17 cellular contexts compared by ENCODE assay signal in genomic region chr5:34608368-34608767, GRCh38. TPM values are rescaled to one million over a fixed set of nuclear protein-coding genes. Genes with fewer than 3 reads are reported as not detected.
A peak's percentile ranks its signal among the peaks of the same experiment; 100 is the strongest.
DNase-seq lines count a peak whose midpoint lies in the region; TF ChIP-seq lines count a peak whose summit lies in the region.
"Had no signal": no experiment of that assay in that cellular context is flagged by ENCODE, and none has a peak within 500 bp of the region (broad histone marks: within the 10 kb centered on the region; RNA-seq: fewer than 3 reads in every experiment).

No MANE protein-coding gene starts in this region.

- no peaks in the 10 kb centered on the region for H4K20me1 ChIP-seq in fibroblast of lung (ENCODE audit: control insufficient read depth, extremely low read depth, insufficient read depth, low read length)

- H3K4me3 ChIP-seq in HEK293 (ENCODE audit: low read depth, low read length) = no peak overlapping the region
- H3K4me3 ChIP-seq in fibroblast of lung (replicated peaks in 1 of 4; ENCODE audit: control extremely low read depth in 1 of 4, insufficient read depth in 1 of 4, low read depth in 3 of 4, low read length in 4 of 4) = no peak overlapping the region
- H3K4me3 ChIP-seq in skeletal muscle tissue (ENCODE audit: low read length in 3 of 3) = no peak overlapping the region
- H3K4me3 ChIP-seq: MG63 had no signal

- H3K4me1 ChIP-seq in HEK293 (ENCODE audit: control insufficient read depth, insufficient read depth, low read length) = peaks cover 26% of the 10 kb centered on the region
- peaks cover 18% of the 10 kb centered on the region for H3K4me1 ChIP-seq in fibroblast of lung (ENCODE audit: control insufficient read depth, extremely low read depth, insufficient read depth, low read length)
- H3K4me1 ChIP-seq in skeletal muscle tissue (ENCODE audit: control insufficient read depth in 3 of 3, insufficient read depth in 3 of 3, low read length in 3 of 3) = peaks cover 0 to 4% (median 0%) of the 10 kb centered on the region in 3 donors

- CTCF ChIA-PET in HEK293 (lab: Yijun Ruan, JAX) = interaction anchor here (1.4 kb wide), 1 partner anchor 10 kb away, joined by 3 read pairs; no protein-coding TSS in a partner anchor

- no peaks in the 10 kb centered on the region for H3K79me2 ChIP-seq in fibroblast of lung (ENCODE audit: control insufficient read depth, insufficient read depth, low read length)

- TF ChIP-seq CTCF in HEK293 (tag by site-specific recombination; IDR thresholded peaks at IDR 0.05) (peak; percentile 15; the same call in 1 of the 2 replicates), fibroblast of lung (conservative IDR thresholded peaks at IDR 0.05 in 1 of 2, IDR thresholded peaks at IDR 0.05 in 1 of 2; ENCODE audit: low read depth in 1 of 2, low read length in 2 of 2) (no peak)

- POLR2A ChIA-PET in HEK293 (lab: Yijun Ruan, JAX) = interaction anchor here (0.8 kb wide), 1 partner anchor 307 kb away, joined by 3 read pairs; the partner anchor contains the start of genes BRIX1 and RAD1

- H3K4me2 ChIP-seq in fibroblast of lung (ENCODE audit: extremely low read depth, insufficient read depth, low read length) = peak overlapping the region; percentile 51

- H3K27ac ChIP-seq in HEK293 (ENCODE audit: extremely low read depth, low read depth, low read length) (peak overlapping the region; percentile 58; the same call in 1 of the 2 replicates), angular gyrus (ENCODE audit: low read depth, low read length) (peak overlapping the region; percentile 18), fibroblast of lung (ENCODE audit: insufficient read depth, low read length) (peak overlapping the region; percentile 81), skeletal muscle tissue (ENCODE audit: low read depth, low read length) (peak overlapping the region; percentile 57)

- H3K9me3 ChIP-seq in HEK293 (ENCODE audit: control insufficient read depth, insufficient read depth, low read depth, low read length) = no peaks in the 10 kb centered on the region
- H3K9me3 ChIP-seq in fibroblast of lung (ENCODE audit: control insufficient read depth, insufficient read depth, low read depth, low read length) = no peaks in the 10 kb centered on the region
- no peaks in the 10 kb centered on the region for H3K9me3 ChIP-seq in skeletal muscle tissue (ENCODE audit: control insufficient read depth in 3 of 3, low read length in 3 of 3)
- H3K9me3 ChIP-seq: MG63 had no signal

- H3K36me3 ChIP-seq in HEK293 (ENCODE audit: control insufficient read depth in 2 of 2, insufficient read depth in 1 of 2, low read length in 2 of 2) = no peaks in the 10 kb centered on the region
- no peaks in the 10 kb centered on the region for H3K36me3 ChIP-seq in fibroblast of lung (ENCODE audit: control insufficient read depth, insufficient read depth, low read length)
- H3K36me3 ChIP-seq in skeletal muscle tissue (ENCODE audit: control insufficient read depth in 3 of 3, insufficient read depth in 3 of 3, low read length in 3 of 3) = no peaks in the 10 kb centered on the region
- H3K36me3 ChIP-seq: MG63 had no signal

- no peak overlapping the region for H2AFZ ChIP-seq in fibroblast of lung (ENCODE audit: low read length)

- no peak for DNase-seq in fibroblast of lung (ENCODE audit: low read depth in 2 of 2)
- DNase-seq in NCI-H1105 treated with DMSO at 0.1 percent for 48 hours (lab: John Stamatoyannopoulos, UW) = no peak
- no peak for DNase-seq in DMS79 treated with DMSO at 0.1 percent for 48 hours (lab: John Stamatoyannopoulos, UW)
- no peak for DNase-seq in amygdala (lab: John Stamatoyannopoulos, UW)
- no peak for DNase-seq in foreskin melanocyte
- DNase-seq: activated CD4-positive, alpha-beta T cell treated with anti-CD3 and anti-CD28 coated beads, Interleukin-2, amount 10 ng/mL, durations not matched to agents 7 days and 5 days; activated CD8-positive, alpha-beta memory T cell treated with anti-CD3 and anti-CD28 coated beads, Interleukin-2, amount 50 U/mL, for 48 hours; activated effector memory CD4-positive, alpha-beta T cell treated with anti-CD3 and anti-CD28 coated beads, Interleukin-2, amount 50 U/mL, for 16 hours; CD8-positive, alpha-beta T cell; glutamatergic neuron; immature natural killer cell; NCI-H82; stimulated activated CD4-positive, alpha-beta T cell treated with anti-CD3 and anti-CD28 coated beads, Interleukin-15, amount 100 ng/mL, for 24 hours had no signal

- H3K9ac ChIP-seq in fibroblast of lung (ENCODE audit: insufficient read depth, low read length) = no peak overlapping the region
- H3K9ac ChIP-seq in skeletal muscle tissue (ENCODE audit: low read depth in 1 of 3, low read length in 3 of 3) = no peak overlapping the region

- no peaks in the 10 kb centered on the region for H3K27me3 ChIP-seq in fibroblast of lung (ENCODE audit: control insufficient read depth, insufficient read depth, low read length)
- no peaks in the 10 kb centered on the region for H3K27me3 ChIP-seq in skeletal muscle tissue (ENCODE audit: control insufficient read depth in 3 of 3, insufficient read depth in 3 of 3, low read length in 3 of 3)
- H3K27me3 ChIP-seq: MG63 had no signal

TF ChIP-seq in HEK293, 187 proteins besides CTCF, POLR2A, EP300 and RAD21:
- TF ChIP-seq, protein P1, sequence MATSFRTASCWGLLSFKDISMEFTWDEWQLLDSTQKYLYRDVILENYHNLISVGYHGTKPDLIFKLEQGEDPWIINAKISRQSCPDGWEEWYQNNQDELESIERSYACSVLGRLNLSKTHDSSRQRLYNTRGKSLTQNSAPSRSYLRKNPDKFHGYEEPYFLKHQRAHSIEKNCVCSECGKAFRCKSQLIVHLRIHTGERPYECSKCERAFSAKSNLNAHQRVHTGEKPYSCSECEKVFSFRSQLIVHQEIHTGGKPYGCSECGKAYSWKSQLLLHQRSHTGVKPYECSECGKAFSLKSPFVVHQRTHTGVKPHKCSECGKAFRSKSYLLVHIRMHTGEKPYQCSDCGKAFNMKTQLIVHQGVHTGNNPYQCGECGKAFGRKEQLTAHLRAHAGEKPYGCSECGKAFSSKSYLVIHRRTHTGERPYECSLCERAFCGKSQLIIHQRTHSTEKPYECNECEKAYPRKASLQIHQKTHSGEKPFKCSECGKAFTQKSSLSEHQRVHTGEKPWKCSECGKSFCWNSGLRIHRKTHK (tag by site-specific recombination; IDR thresholded peaks at IDR 0.05) = no peak
- TF ChIP-seq KLF16 (tag by site-specific recombination; IDR thresholded peaks at IDR 0.05) (no peak), ZBTB48 (tag by site-specific recombination; IDR thresholded peaks at IDR 0.05) (no peak), ZFP3 (tag by site-specific recombination; IDR thresholded peaks at IDR 0.05; ENCODE audit: low read depth) (no peak), SCRT2 (tag by site-specific recombination; IDR thresholded peaks at IDR 0.05) (no peak), ZNF560 (tag by site-specific recombination; IDR thresholded peaks at IDR 0.05; ENCODE audit: borderline replicate concordance) (no peak)
- TF ChIP-seq, protein P2, sequence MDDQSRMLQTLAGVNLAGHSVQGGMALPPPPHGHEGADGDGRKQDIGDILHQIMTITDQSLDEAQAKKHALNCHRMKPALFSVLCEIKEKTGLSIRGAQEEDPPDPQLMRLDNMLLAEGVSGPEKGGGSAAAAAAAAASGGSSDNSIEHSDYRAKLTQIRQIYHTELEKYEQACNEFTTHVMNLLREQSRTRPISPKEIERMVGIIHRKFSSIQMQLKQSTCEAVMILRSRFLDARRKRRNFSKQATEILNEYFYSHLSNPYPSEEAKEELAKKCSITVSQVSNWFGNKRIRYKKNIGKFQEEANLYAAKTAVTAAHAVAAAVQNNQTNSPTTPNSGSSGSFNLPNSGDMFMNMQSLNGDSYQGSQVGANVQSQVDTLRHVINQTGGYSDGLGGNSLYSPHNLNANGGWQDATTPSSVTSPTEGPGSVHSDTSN (CRISPR knock-in tag; IDR thresholded peaks at IDR 0.05) = no peak

RNA-seq across cellular contexts. Expression of gene RAI14, which starts 47.8 kb away (rescaled TPM):
- total RNA-seq in fibroblast of lung (82.7 and 125 TPM in 2 replicates), skeletal muscle tissue (11.5 TPM)
- polyA plus RNA-seq in fibroblast of lung = 98.7 and 128 TPM in 2 replicates
- polyA plus RNA-seq in fibroblast of lung (2012) = 98.4 and 101 TPM in 2 replicates
- polyA minus RNA-seq in fibroblast of lung (ENCODE audit: low replicate concordance) = 542 and 706 TPM in 2 replicates
- total RNA-seq: CD8-positive, alpha-beta T cell had no signal

Comparison
In these comparisons a context has a peak if more than half of its experiments do, and no peak if none do; other contexts are left out.
1. H3K27ac ChIP-seq: peak in every context shown above with its lines; median percentile 81 in fibroblast of lung; 58 in HEK293; 57 in skeletal muscle tissue; 18 in angular gyrus.